In the genomic region with DNA sequence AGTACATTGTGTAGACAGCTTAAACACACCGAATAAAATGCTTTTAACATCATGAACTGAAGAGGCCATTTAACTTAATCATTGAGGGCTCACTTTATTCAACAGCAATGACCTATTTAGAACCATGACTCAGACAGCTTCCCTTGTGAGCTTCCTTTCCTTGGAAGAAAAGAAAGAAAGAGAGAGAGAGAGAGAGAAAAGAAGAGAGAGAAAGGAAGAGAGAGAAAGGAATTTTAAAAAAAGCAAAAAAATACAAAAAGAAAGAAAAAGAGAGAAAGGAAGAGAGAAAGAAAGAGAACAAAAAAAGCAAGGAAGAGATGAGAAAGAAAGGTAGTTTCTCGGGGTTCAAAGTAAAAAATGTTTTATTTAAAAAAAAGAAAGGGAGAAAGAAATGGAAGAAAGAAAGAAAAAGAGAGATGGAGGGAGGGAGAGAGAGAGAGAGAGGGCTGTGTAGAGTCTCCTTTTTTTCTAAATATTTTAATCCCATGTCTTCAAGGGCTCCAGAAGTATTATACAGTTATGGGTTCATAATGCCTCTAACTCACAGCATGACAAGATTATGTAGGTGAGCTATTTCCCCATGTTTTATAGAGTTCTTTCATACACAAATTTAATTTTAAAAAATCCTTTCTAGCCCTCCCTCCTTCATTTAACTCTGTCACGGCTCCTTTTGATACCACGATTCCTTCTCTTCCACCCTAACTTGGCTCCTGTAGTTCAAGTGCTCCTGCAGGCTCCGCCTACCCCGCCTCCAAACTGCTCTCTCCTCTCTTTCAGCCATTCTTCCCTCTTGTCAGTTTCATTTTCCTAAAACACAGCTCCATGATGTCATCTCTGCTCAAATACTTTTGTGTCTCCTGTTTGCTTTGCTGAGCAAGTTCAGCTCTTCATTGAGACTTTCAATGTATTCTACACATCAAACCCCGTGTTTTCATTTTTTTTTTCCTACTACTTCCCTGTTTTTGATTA, we compare ENCODE assay signal across 8 cellular contexts.
DNase-seq lines count a peak whose midpoint lies in the region; ATAC-seq and TF ChIP-seq lines count a peak whose summit lies in the region.

No MANE protein-coding gene starts in this region.

- H3K36me3 ChIP-seq in PC-3 (ENCODE audit: low read depth, low read length) = no peaks in the 10 kb centered on the region
- no peaks in the 10 kb centered on the region for H3K36me3 ChIP-seq in ovary

- H3K27ac ChIP-seq in PC-3 (ENCODE audit: low read length) = peak overlapping the region; percentile 34
- H3K27ac ChIP-seq in ovary = peak overlapping the region in 1 of 2 donors; percentile 12

- H3K9me3 ChIP-seq in PC-3 (ENCODE audit: low read length) (no peaks in the 10 kb centered on the region), ovary (no peaks in the 10 kb centered on the region)

- H3K9ac ChIP-seq in PC-3 (ENCODE audit: low read length) = peak overlapping the region; percentile 26; the same call in 1 of the 2 replicates

- DNase-seq in H4 (ENCODE audit: low spot score) = peak; percentile 67
- DNase-seq in PC-3 = peak; percentile 57
- DNase-seq in fibroblast of the aortic adventitia (ENCODE audit: low read depth) = peak; percentile 79
- peak; percentile 40 to 60 (median 48) for DNase-seq in ovary
- no peak for DNase-seq in GM20000 (ENCODE audit: low spot score)

- no peaks in the 10 kb centered on the region for H3F3A ChIP-seq in PC-3 (ENCODE audit: low read length, unreplicated experiment)

- peak; percentile 41 for ATAC-seq in PC-3
- ATAC-seq in HG02623 (IDR thresholded peaks at IDR 0.05; ENCODE audit: unreplicated experiment) = no peak
- no peak for ATAC-seq in HG03139 (IDR thresholded peaks at IDR 0.05; ENCODE audit: unreplicated experiment)
- ATAC-seq in GM21423 (IDR thresholded peaks at IDR 0.05; ENCODE audit: unreplicated experiment) = no peak

- TF ChIP-seq CTCF in PC-3 (conservative IDR thresholded peaks at IDR 0.05; ENCODE audit: low read depth, low read length) (no peak), fibroblast of the aortic adventitia (IDR thresholded peaks at IDR 0.05; ENCODE audit: insufficient read depth, low read length) (no peak), ovary (IDR thresholded peaks at IDR 0.05) (no peak), GM20000 (IDR thresholded peaks at IDR 0.05; ENCODE audit: extremely low read depth, missing control alignments) (no peak)

- intact Hi-C loops in PC-3 (cut with micrococcal nuclease) (loop anchor here (5.0 to 10.0 kb wide), 4 partner anchors 35 to 222 kb away; a partner anchor contains a TSS), ovary (cut with DNase I) (no loop called here)

- TF ChIP-seq EP300 in ovary (IDR thresholded peaks at IDR 0.05) = no peak

- H3K4me1 ChIP-seq in PC-3 (ENCODE audit: insufficient read depth, low read length) (peaks cover 45% of the 10 kb centered on the region), ovary (ENCODE audit: insufficient read depth) (peaks cover 5% of the 10 kb centered on the region)

- H3K27me3 ChIP-seq in PC-3 (ENCODE audit: low read length) (no peaks in the 10 kb centered on the region), ovary (no peaks in the 10 kb centered on the region)

- no peak overlapping the region for H2AFZ ChIP-seq in PC-3 (ENCODE audit: low read length)

- CTCF ChIA-PET in PC-3 (lab: Charles Lee) = interaction anchor here (0.7 kb wide), 2 partner anchors 9 to 85 kb away, joined by 4 to 5 read pairs; no protein-coding TSS in a partner anchor

- peak overlapping the region; percentile 48 for H3K4me2 ChIP-seq in PC-3 (ENCODE audit: low read length)

- BruUV-seq in PC-3 (replicated peaks; lab: Mats Ljungman, UMichigan) = no TSS peak

- no peak for TF ChIP-seq POLR2A in ovary (IDR thresholded peaks at IDR 0.05)

- H3K9me2 ChIP-seq in PC-3 (replicated peaks; ENCODE audit: low read length) = no peaks in the 10 kb centered on the region

- no peaks in the 10 kb centered on the region for H3K79me2 ChIP-seq in PC-3 (ENCODE audit: low read length)

- WGBS in ovary, 3 donors = 50 to 55% (median 54%) methylated on average over 7 of the region's 7 CpGs

- no peaks in the 10 kb centered on the region for H4K20me1 ChIP-seq in PC-3 (ENCODE audit: low read length)

- H3K4me3 ChIP-seq in PC-3 (ENCODE audit: low read length) (no peak overlapping the region), fibroblast of the aortic adventitia (ENCODE audit: low read depth, low read length) (no peak overlapping the region), ovary (no peak overlapping the region)

- POLR2A ChIA-PET in PC-3 (lab: Charles Lee; ENCODE audit: unreplicated experiment) = interaction anchor here (0.5 to 0.6 kb wide), 2 partner anchors 95 to 195 kb away, joined by 4 read pairs; no protein-coding TSS in a partner anchor
